8 cellular contexts compared by ENCODE assay signal in genomic region chr5:77852514-77853352, GRCh38.
DNase-seq lines count a peak whose midpoint lies in the region; ATAC-seq and TF ChIP-seq lines count a peak whose summit lies in the region.

No MANE protein-coding gene starts in this region.

- peak overlapping the region in 8 of 10 donors; percentile 23 to 91 (median 66) for H3K27ac Mint-ChIP-seq in naive thymus-derived CD8-positive, alpha-beta T cell
- H3K27ac Mint-ChIP-seq in type B pancreatic cell = peak overlapping the region; percentile 54

- DNase-seq in Daoy (ENCODE audit: low read depth) (peak; percentile 81), LHCN-M2 (ENCODE audit: low read depth) (peak; percentile 55), fibroblast of peridontal ligament (ENCODE audit: extremely low read depth) (peak; percentile 70), type B pancreatic cell (ENCODE audit: extremely low spot score, unreplicated experiment) (no peak), NCI-H1694 treated with DMSO at 0.1 percent for 48 hours (lab: John Stamatoyannopoulos, UW) (no peak)
- peak; percentile 41 for DNase-seq in activated CD8-positive, alpha-beta memory T cell treated with anti-CD3 and anti-CD28 coated beads, Interleukin-2, amount 50 U/mL, for 4 hours
- DNase-seq in naive thymus-derived CD8-positive, alpha-beta T cell = peak in 8 of 10 donors; percentile 11 to 77 (median 34)

- peak overlapping the region; percentile 79 to 91 (median 87) for H3K4me3 Mint-ChIP-seq in naive thymus-derived CD8-positive, alpha-beta T cell
- peak overlapping the region; percentile 85 for H3K4me3 Mint-ChIP-seq in type B pancreatic cell

- H3K9me3 Mint-ChIP-seq in naive thymus-derived CD8-positive, alpha-beta T cell = no peaks in the 10 kb centered on the region
- H3K9me3 Mint-ChIP-seq in type B pancreatic cell = no peaks in the 10 kb centered on the region

- no peak for TF ChIP-seq CTCF in type B pancreatic cell (conservative IDR thresholded peaks at IDR 0.05)

- POLR2A ChIA-PET in naive thymus-derived CD8-positive, alpha-beta T cell (lab: Charles Lee) = interaction anchor here (0.7 kb wide), 1 partner anchor 215 kb away, joined by 3 read pairs; no protein-coding TSS in a partner anchor

- H3K27me3 Mint-ChIP-seq in naive thymus-derived CD8-positive, alpha-beta T cell = peaks cover under 1 to 95% (median 17%) of the 10 kb centered on the region in 5 donors
- peaks cover 86% of the 10 kb centered on the region for H3K27me3 Mint-ChIP-seq in type B pancreatic cell

- no peaks in the 10 kb centered on the region for H3K36me3 Mint-ChIP-seq in naive thymus-derived CD8-positive, alpha-beta T cell
- peaks cover 4% of the 10 kb centered on the region for H3K36me3 Mint-ChIP-seq in type B pancreatic cell

- ATAC-seq in GM21447 (IDR thresholded peaks at IDR 0.05; ENCODE audit: unreplicated experiment) = peak; percentile 78
- ATAC-seq in naive thymus-derived CD8-positive, alpha-beta T cell = peak; percentile 74 to 81

- peaks cover 10 to 26% (median 23%) of the 10 kb centered on the region in 4 donors for H3K4me1 Mint-ChIP-seq in naive thymus-derived CD8-positive, alpha-beta T cell
- peaks cover 16% of the 10 kb centered on the region for H3K4me1 Mint-ChIP-seq in type B pancreatic cell (ENCODE audit: unreplicated experiment)

Comparison
In these comparisons a context has a peak if more than half of its experiments do, and no peak if none do; other contexts are left out.
1. DNase-seq: peak in Daoy (single experiment), LHCN-M2 (single experiment), activated CD8-positive, alpha-beta memory T cell treated with anti-CD3 and anti-CD28 coated beads, Interleukin-2, amount 50 U/mL, for 4 hours (single experiment), fibroblast of peridontal ligament (single experiment) and naive thymus-derived CD8-positive, alpha-beta T cell (8 of 10); none in type B pancreatic cell (single experiment) and NCI-H1694 treated with DMSO at 0.1 percent for 48 hours (single experiment).